In the genomic region with DNA sequence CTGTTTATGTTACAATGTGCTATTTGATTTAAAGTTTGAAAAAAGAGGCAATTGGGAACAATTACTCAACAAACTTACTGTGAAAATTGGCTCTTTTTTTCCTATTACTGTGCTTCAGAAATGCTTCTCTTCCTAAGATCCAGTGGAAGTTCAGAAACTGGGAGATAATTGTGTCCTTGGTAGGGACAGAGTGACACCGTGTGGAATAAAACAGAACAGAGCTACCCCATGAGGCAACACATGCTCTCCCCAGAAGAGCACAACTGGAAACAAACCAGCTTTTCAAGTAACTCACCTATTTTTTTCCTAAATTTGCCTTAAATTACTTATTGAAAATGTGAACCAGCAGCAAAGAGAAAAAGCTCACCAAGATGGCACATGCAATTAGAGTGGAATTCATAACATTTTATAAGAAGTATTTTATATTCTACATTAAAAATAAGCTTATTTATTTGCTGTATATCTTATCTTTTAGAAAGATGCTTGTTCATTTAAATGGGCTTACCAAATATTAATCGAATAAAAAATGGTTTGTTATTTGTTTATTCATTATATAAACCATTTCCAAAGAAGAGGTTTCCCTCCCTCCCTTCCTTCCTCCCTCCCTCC, we compare ENCODE assay signal across 8 cellular contexts.
DNase-seq lines count a peak whose midpoint lies in the region; ATAC-seq and TF ChIP-seq lines count a peak whose summit lies in the region.

No MANE protein-coding gene starts in this region.

- no peaks in the 10 kb centered on the region for H3K36me3 ChIP-seq in Karpas-422 (ENCODE audit: insufficient read depth, low read length)
- no peaks in the 10 kb centered on the region for H3K36me3 ChIP-seq in adipocyte (ENCODE audit: control insufficient read depth, insufficient read depth, low read length, severe bottlenecking)
- H3K36me3 ChIP-seq in left ventricle myocardium inferior = no peaks in the 10 kb centered on the region
- no peaks in the 10 kb centered on the region for H3K36me3 ChIP-seq in gastrocnemius medialis

- POLR2A ChIA-PET in activated CD8-positive, alpha-beta T cell treated with anti-CD3 and anti-CD28 coated beads, Interleukin-2, amount 10 ng/mL, durations not matched to agents 7 days and 5 days (lab: Charles Lee) = interaction anchor here (0.6 kb wide), 1 partner anchor 313 kb away, joined by 3 read pairs; no protein-coding TSS in a partner anchor

- CTCF ChIA-PET in activated CD8-positive, alpha-beta T cell treated with anti-CD3 and anti-CD28 coated beads, Interleukin-2, amount 10 ng/mL, durations not matched to agents 7 days and 5 days (lab: Charles Lee) = no interaction called here

- H3K79me2 ChIP-seq in Karpas-422 (ENCODE audit: low read length) = no peaks in the 10 kb centered on the region

- H4K20me1 ChIP-seq in Karpas-422 (ENCODE audit: insufficient read depth, low read depth, low read length) = no peaks in the 10 kb centered on the region

- no peaks in the 10 kb centered on the region for H3K9me2 ChIP-seq in Karpas-422 (replicated peaks; ENCODE audit: insufficient read depth, low read length)

- DNase-seq in AG08396 (ENCODE audit: low spot score) = peak; percentile 72
- peak; percentile 68 for DNase-seq in Karpas-422
- DNase-seq in adipocyte (ENCODE audit: low read depth) = peak; percentile 89
- DNase-seq in left ventricle myocardium inferior = no peak
- DNase-seq in gastrocnemius medialis = no peak
- no peak for DNase-seq in activated CD8-positive, alpha-beta T cell treated with anti-CD3 and anti-CD28 coated beads, Interleukin-2, amount 10 ng/mL, durations not matched to agents 7 days and 5 days
- DNase-seq in NCI-H1048 (lab: John Stamatoyannopoulos, UW) = no peak

- H3K36me3 Mint-ChIP-seq in activated CD8-positive, alpha-beta T cell treated with anti-CD3 and anti-CD28 coated beads, Interleukin-2, amount 10 ng/mL, durations not matched to agents 7 days and 5 days (ENCODE audit: low read depth) = no peaks in the 10 kb centered on the region

- H3K27me3 ChIP-seq in Karpas-422 (ENCODE audit: low read length) (no peaks in the 10 kb centered on the region), adipocyte (replicated peaks; ENCODE audit: control insufficient read depth, insufficient read depth, low read length) (peaks cover 2% of the 10 kb centered on the region), left ventricle myocardium inferior (ENCODE audit: low read depth) (peaks cover 3% of the 10 kb centered on the region), gastrocnemius medialis (no peaks in the 10 kb centered on the region)

- in situ Hi-C loops in gastrocnemius medialis (cut with MboI; ENCODE audit: low sequenced_read_pairs in 4 of 4) = loop anchor here in 2 of 4 donors (10.0 kb wide), 1 partner anchor 1145 kb away; no protein-coding TSS in a partner anchor

- no peak overlapping the region for H3K4me3 ChIP-seq in Karpas-422 (ENCODE audit: low read length)
- H3K4me3 ChIP-seq in adipocyte (ENCODE audit: low read length) = no peak overlapping the region
- no peak overlapping the region for H3K4me3 ChIP-seq in left ventricle myocardium inferior
- H3K4me3 ChIP-seq in gastrocnemius medialis = no peak overlapping the region

- H3K9ac ChIP-seq in Karpas-422 (ENCODE audit: low read length) (no peak overlapping the region), adipocyte (ENCODE audit: low read length) (no peak overlapping the region)

- no peaks in the 10 kb centered on the region for H3K27me3 Mint-ChIP-seq in activated CD8-positive, alpha-beta T cell treated with anti-CD3 and anti-CD28 coated beads, Interleukin-2, amount 10 ng/mL, durations not matched to agents 7 days and 5 days (ENCODE audit: low read depth)

- no peak overlapping the region for H3K4me2 ChIP-seq in Karpas-422 (ENCODE audit: low read depth, low read length, poor library complexity, severe bottlenecking)

- no peak overlapping the region for H3K27ac Mint-ChIP-seq in activated CD8-positive, alpha-beta T cell treated with anti-CD3 and anti-CD28 coated beads, Interleukin-2, amount 10 ng/mL, durations not matched to agents 7 days and 5 days

- H3K27ac ChIP-seq in Karpas-422 (ENCODE audit: low read length) (no peak overlapping the region), left ventricle myocardium inferior (replicated peaks) (peak overlapping the region; percentile 51), gastrocnemius medialis (no peak overlapping the region)

- no peak overlapping the region for H3K4me3 Mint-ChIP-seq in activated CD8-positive, alpha-beta T cell treated with anti-CD3 and anti-CD28 coated beads, Interleukin-2, amount 10 ng/mL, durations not matched to agents 7 days and 5 days

- H3K4me1 ChIP-seq in Karpas-422 (ENCODE audit: low read length) (no peaks in the 10 kb centered on the region), adipocyte (ENCODE audit: control insufficient read depth, insufficient read depth, low read length) (peaks cover 10% of the 10 kb centered on the region), left ventricle myocardium inferior (peaks cover 13% of the 10 kb centered on the region), gastrocnemius medialis (no peaks in the 10 kb centered on the region)

- no peak for TF ChIP-seq POLR2A in gastrocnemius medialis (IDR thresholded peaks at IDR 0.05)

- TF ChIP-seq CTCF in left ventricle myocardium inferior (IDR thresholded peaks at IDR 0.05; ENCODE audit: borderline replicate concordance) = peak; percentile 86
- peak; percentile 27 to 62 (median 53) for TF ChIP-seq CTCF in gastrocnemius medialis (IDR thresholded peaks at IDR 0.05 in 4 of 5, conservative IDR thresholded peaks at IDR 0.05 in 1 of 5)

- no peaks in the 10 kb centered on the region for H3K4me1 Mint-ChIP-seq in activated CD8-positive, alpha-beta T cell treated with anti-CD3 and anti-CD28 coated beads, Interleukin-2, amount 10 ng/mL, durations not matched to agents 7 days and 5 days (ENCODE audit: low read depth)

- ATAC-seq in gastrocnemius medialis = peak in 1 of 2 donors; percentile 70
- ATAC-seq in GM18520 (IDR thresholded peaks at IDR 0.05; ENCODE audit: unreplicated experiment) = no peak
- no peak for ATAC-seq in activated CD8-positive, alpha-beta T cell treated with anti-CD3 and anti-CD28 coated beads, Interleukin-2, amount 10 ng/mL, durations not matched to agents 7 days and 5 days

- intact Hi-C loops in left ventricle myocardium inferior (cut with micrococcal nuclease) = loop anchor here (5.0 kb wide), 1 partner anchor 1142 kb away; no protein-coding TSS in a partner anchor
- intact Hi-C loops in gastrocnemius medialis (cut with DNase I; ENCODE audit: low total_unique reads) = loop anchor here (1.0 kb wide), 1 partner anchor 1144 kb away; no protein-coding TSS in a partner anchor

- no peak overlapping the region for H2AFZ ChIP-seq in Karpas-422 (ENCODE audit: low read length)

- H3K9me3 ChIP-seq in Karpas-422 (ENCODE audit: low read length) (no peaks in the 10 kb centered on the region), adipocyte (ENCODE audit: control insufficient read depth, low read length) (no peaks in the 10 kb centered on the region), left ventricle myocardium inferior (replicated peaks) (no peaks in the 10 kb centered on the region), gastrocnemius medialis (no peaks in the 10 kb centered on the region)

- peaks cover 4% of the 10 kb centered on the region for H3K9me3 Mint-ChIP-seq in activated CD8-positive, alpha-beta T cell treated with anti-CD3 and anti-CD28 coated beads, Interleukin-2, amount 10 ng/mL, durations not matched to agents 7 days and 5 days (ENCODE audit: insufficient read depth)

Comparison
In these comparisons a context has a peak if more than half of its experiments do, and no peak if none do; other contexts are left out.
1. DNase-seq: peak in AG08396 (single experiment), Karpas-422 (single experiment) and adipocyte (single experiment); none in left ventricle myocardium inferior (single experiment), gastrocnemius medialis (0 of 2), activated CD8-positive, alpha-beta T cell treated with anti-CD3 and anti-CD28 coated beads, Interleukin-2, amount 10 ng/mL, durations not matched to agents 7 days and 5 days (single experiment) and NCI-H1048 (single experiment).